ENCODE assay signal across 8 cellular contexts in genomic region chr19:51777570-51778460, GRCh38. TPM values are rescaled to one million over a fixed set of nuclear protein-coding genes. Genes with fewer than 3 reads are reported as not detected.
DNase-seq lines count a peak whose midpoint lies in the region; ATAC-seq and TF ChIP-seq lines count a peak whose summit lies in the region.

No MANE protein-coding gene starts in this region.

- H3K36me3 ChIP-seq in HEK293 (ENCODE audit: control insufficient read depth in 2 of 2, insufficient read depth in 1 of 2, low read length in 2 of 2) (no peaks in the 10 kb centered on the region), esophagus muscularis mucosa (no peaks in the 10 kb centered on the region)

- no peak overlapping the region for H3K4me3 ChIP-seq in HEK293 (ENCODE audit: low read depth, low read length)
- H3K4me3 ChIP-seq in esophagus muscularis mucosa = no peak overlapping the region

- peaks cover 3% of the 10 kb centered on the region in 3 donors for H3K27me3 Mint-ChIP-seq in CD14-positive monocyte (ENCODE audit: low read depth in 3 of 3)
- peaks cover 18% of the 10 kb centered on the region for H3K27me3 Mint-ChIP-seq in activated CD4-positive, alpha-beta memory T cell treated with anti-CD3 and anti-CD28 coated beads, Interleukin-2, amount 10 ng/mL, durations not matched to agents 7 days and 5 days

- no peak for ATAC-seq in HG02852 (IDR thresholded peaks at IDR 0.05; ENCODE audit: unreplicated experiment)

- TF ChIP-seq POLR2A in esophagus muscularis mucosa (IDR thresholded peaks at IDR 0.05; ENCODE audit: low read depth) = no peak

- intact Hi-C loops in CD14-positive monocyte (cut with micrococcal nuclease) (loop anchor here (5.0 to 10.0 kb wide), 4 partner anchors 41 to 111 kb away; no protein-coding TSS in a partner anchor), esophagus muscularis mucosa (cut with DNase I) (loop anchor here (2.0 to 10.0 kb wide), 2 partner anchors 123 to 305 kb away; no protein-coding TSS in a partner anchor)

- H3K27ac ChIP-seq in HEK293 (ENCODE audit: extremely low read depth, low read depth, low read length) (no peak overlapping the region), esophagus muscularis mucosa (replicated peaks in 1 of 4) (no peak overlapping the region)

- H3K9me3 ChIP-seq in HEK293 (ENCODE audit: control insufficient read depth, insufficient read depth, low read depth, low read length) = no peaks in the 10 kb centered on the region
- no peaks in the 10 kb centered on the region for H3K9me3 ChIP-seq in esophagus muscularis mucosa

- H3K4me3 Mint-ChIP-seq in CD14-positive monocyte = peak overlapping the region in 1 of 2 donors; percentile 39
- H3K4me3 Mint-ChIP-seq in activated CD4-positive, alpha-beta memory T cell treated with anti-CD3 and anti-CD28 coated beads, Interleukin-2, amount 10 ng/mL, durations not matched to agents 7 days and 5 days = no peak overlapping the region

- DNase-seq in CD14-positive monocyte (ENCODE audit: low spot score) (peak; percentile 84), NCI-H774 (lab: John Stamatoyannopoulos, UW) (peak; percentile 67), esophagus muscularis mucosa (ENCODE audit: extremely low spot score) (peak; percentile 62), mucosa of gallbladder (ENCODE audit: low spot score) (peak; percentile 68), stromal cell of bone marrow (ENCODE audit: low read depth) (peak; percentile 81)
- DNase-seq in activated CD4-positive, alpha-beta memory T cell treated with anti-CD3 and anti-CD28 coated beads, Interleukin-2, amount 10 ng/mL, durations not matched to agents 7 days and 5 days = peak; percentile 24

- H3K27me3 ChIP-seq in esophagus muscularis mucosa = peaks cover 0 to 50% (median 7%) of the 10 kb centered on the region in 4 donors

- H3K36me3 Mint-ChIP-seq in CD14-positive monocyte = peaks cover 5 to 11% of the 10 kb centered on the region in 2 donors
- no peaks in the 10 kb centered on the region for H3K36me3 Mint-ChIP-seq in activated CD4-positive, alpha-beta memory T cell treated with anti-CD3 and anti-CD28 coated beads, Interleukin-2, amount 10 ng/mL, durations not matched to agents 7 days and 5 days (ENCODE audit: low read depth)

- peaks cover 66% of the 10 kb centered on the region for H3K4me1 Mint-ChIP-seq in CD14-positive monocyte
- H3K4me1 Mint-ChIP-seq in activated CD4-positive, alpha-beta memory T cell treated with anti-CD3 and anti-CD28 coated beads, Interleukin-2, amount 10 ng/mL, durations not matched to agents 7 days and 5 days = peaks cover 2% of the 10 kb centered on the region

- 28% methylated on average over 23 of the region's 23 CpGs for WGBS in esophagus muscularis mucosa

- POLR2A ChIA-PET in HEK293 (lab: Yijun Ruan, JAX) = no interaction called here
- POLR2A ChIA-PET in activated CD4-positive, alpha-beta memory T cell treated with anti-CD3 and anti-CD28 coated beads, Interleukin-2, amount 10 ng/mL, durations not matched to agents 7 days and 5 days (lab: Charles Lee) = no interaction called here

- CTCF ChIA-PET in HEK293 (lab: Yijun Ruan, JAX) = interaction anchor here (0.6 to 3.3 kb wide), 58 partner anchors 10 to 1394 kb away, joined by 3 to 29 read pairs (median 4); no protein-coding TSS in a partner anchor
- CTCF ChIA-PET in activated CD4-positive, alpha-beta memory T cell treated with anti-CD3 and anti-CD28 coated beads, Interleukin-2, amount 10 ng/mL, durations not matched to agents 7 days and 5 days (lab: Charles Lee) = interaction anchor here (0.6 to 1.5 kb wide), 12 partner anchors 21 to 385 kb away, joined by 3 to 10 read pairs (median 3); no protein-coding TSS in a partner anchor

- H3K4me1 ChIP-seq in HEK293 (ENCODE audit: control insufficient read depth, insufficient read depth, low read length) (no peaks in the 10 kb centered on the region), esophagus muscularis mucosa (peaks cover 3 to 7% (median 7%) of the 10 kb centered on the region in 4 donors)

- TF ChIP-seq EP300 in esophagus muscularis mucosa (IDR thresholded peaks at IDR 0.05) = no peak

- TF ChIP-seq CTCF in CD14-positive monocyte (IDR thresholded peaks at IDR 0.05) (peak; percentile 84), HEK293 (tag by site-specific recombination; IDR thresholded peaks at IDR 0.05) (peak; percentile 38; the same call in 1 of the 2 replicates), esophagus muscularis mucosa (IDR thresholded peaks at IDR 0.05) (peak; percentile 59 to 80 (median 61))

- H3K9me3 Mint-ChIP-seq in CD14-positive monocyte = peaks cover 8 to 22% (median 16%) of the 10 kb centered on the region in 7 donors
- H3K9me3 Mint-ChIP-seq in activated CD4-positive, alpha-beta memory T cell treated with anti-CD3 and anti-CD28 coated beads, Interleukin-2, amount 10 ng/mL, durations not matched to agents 7 days and 5 days = no peaks in the 10 kb centered on the region

- peak overlapping the region; percentile 10 to 86 (median 70) for H3K27ac Mint-ChIP-seq in CD14-positive monocyte
- no peak overlapping the region for H3K27ac Mint-ChIP-seq in activated CD4-positive, alpha-beta memory T cell treated with anti-CD3 and anti-CD28 coated beads, Interleukin-2, amount 10 ng/mL, durations not matched to agents 7 days and 5 days

TF ChIP-seq in HEK293, 187 proteins besides CTCF, POLR2A, EP300 and RAD21:
- TF ChIP-seq ZNF654 (tag by site-specific recombination; IDR thresholded peaks at IDR 0.05; ENCODE audit: low read depth) (peak; percentile 65), ZBTB8A (tag by site-specific recombination; IDR thresholded peaks at IDR 0.05) (no peak), ZNF37A (tag by site-specific recombination; IDR thresholded peaks at IDR 0.05) (no peak), ZNF626 (tag by site-specific recombination; IDR thresholded peaks at IDR 0.05) (no peak), ZXDB (tag by site-specific recombination; IDR thresholded peaks at IDR 0.05) (no peak), SP7 (tag by site-specific recombination; IDR thresholded peaks at IDR 0.05) (no peak), ZNF639 (tag by site-specific recombination; IDR thresholded peaks at IDR 0.05) (no peak), PATZ1 (tag by site-specific recombination; IDR thresholded peaks at IDR 0.05) (no peak), ZNF660 (tag by site-specific recombination; IDR thresholded peaks at IDR 0.05) (peak; percentile 63; the same call in 1 of the 2 replicates)

RNA-seq across cellular contexts. Expression of gene FPR2, which starts 16.8 kb away (rescaled TPM):
- polyA plus RNA-seq in CD14-positive monocyte = 100 to 1,000 TPM in 1 of 2 donors, 10 to 100 TPM in 1; 70.3 to 108 TPM
- total RNA-seq in activated CD4-positive, alpha-beta memory T cell treated with anti-CD3 and anti-CD28 coated beads, Interleukin-2, amount 10 ng/mL, durations not matched to agents 7 days and 5 days = not detected
- total RNA-seq in esophagus muscularis mucosa (1 to 10 TPM in 2 of 4 donors, under 1 TPM in 1, not detected in 1; 0.29 to 9.1 (median 1.5) TPM), mucosa of gallbladder (not detected)

RNA-seq across cellular contexts. Expression of gene FPR3, which starts 17.1 kb away (rescaled TPM):
- 1 to 10 TPM; 3.5 to 3.8 TPM for polyA plus RNA-seq in CD14-positive monocyte
- total RNA-seq in activated CD4-positive, alpha-beta memory T cell treated with anti-CD3 and anti-CD28 coated beads, Interleukin-2, amount 10 ng/mL, durations not matched to agents 7 days and 5 days = not detected
- total RNA-seq in esophagus muscularis mucosa = 1 to 10 TPM; 4.0 to 9.9 (median 6.8) TPM
- 7.0 TPM for total RNA-seq in mucosa of gallbladder

RNA-seq across cellular contexts. Expression of gene FPR1, which starts 26.1 kb away (rescaled TPM):
- 1,000 to 10,000 TPM in 1 of 2 donors, 100 to 1,000 TPM in 1; 991 to 1,265 TPM for polyA plus RNA-seq in CD14-positive monocyte
- not detected for total RNA-seq in activated CD4-positive, alpha-beta memory T cell treated with anti-CD3 and anti-CD28 coated beads, Interleukin-2, amount 10 ng/mL, durations not matched to agents 7 days and 5 days
- total RNA-seq in esophagus muscularis mucosa (10 to 100 TPM in 2 of 4 donors, 1 to 10 TPM in 2; 3.7 to 38.9 (median 7.7) TPM), mucosa of gallbladder (9.3 TPM)

RNA-seq across cellular contexts. Expression of gene HAS1, which starts 54.0 kb away (rescaled TPM):
- polyA plus RNA-seq in CD14-positive monocyte = under 1 TPM in 1 of 2 donors, not detected in 1; 0.24 TPM
- not detected for total RNA-seq in activated CD4-positive, alpha-beta memory T cell treated with anti-CD3 and anti-CD28 coated beads, Interleukin-2, amount 10 ng/mL, durations not matched to agents 7 days and 5 days
- total RNA-seq in esophagus muscularis mucosa (10 to 100 TPM in 1 of 4 donors, 1 to 10 TPM in 1, under 1 TPM in 2; under 0.01 to 28.8 (median 1.3) TPM), mucosa of gallbladder (0.12 TPM)

Comparison
In these comparisons a context has a peak if more than half of its experiments do, and no peak if none do; other contexts are left out.
1. DNase-seq: peak in every context shown above with its lines; median percentile 84 in CD14-positive monocyte; 81 in stromal cell of bone marrow; 68 in mucosa of gallbladder; 67 in NCI-H774; 62 in esophagus muscularis mucosa; 24 in activated CD4-positive, alpha-beta memory T cell treated with anti-CD3 and anti-CD28 coated beads, Interleukin-2, amount 10 ng/mL, durations not matched to agents 7 days and 5 days.
2. RNA of gene FPR1, which starts 26.1 kb away (total RNA-seq): 3.7 to 38.9 TPM in esophagus muscularis mucosa and 9.3 TPM in mucosa of gallbladder (single experiment); not detected in activated CD4-positive, alpha-beta memory T cell treated with anti-CD3 and anti-CD28 coated beads, Interleukin-2, amount 10 ng/mL, durations not matched to agents 7 days and 5 days; every median in the first group is over 4 times any median in the second.
3. Peak in every context shown above with its lines, with median percentiles within 50 percentile points of each other: CTCF ChIP-seq.